In the genomic region with DNA sequence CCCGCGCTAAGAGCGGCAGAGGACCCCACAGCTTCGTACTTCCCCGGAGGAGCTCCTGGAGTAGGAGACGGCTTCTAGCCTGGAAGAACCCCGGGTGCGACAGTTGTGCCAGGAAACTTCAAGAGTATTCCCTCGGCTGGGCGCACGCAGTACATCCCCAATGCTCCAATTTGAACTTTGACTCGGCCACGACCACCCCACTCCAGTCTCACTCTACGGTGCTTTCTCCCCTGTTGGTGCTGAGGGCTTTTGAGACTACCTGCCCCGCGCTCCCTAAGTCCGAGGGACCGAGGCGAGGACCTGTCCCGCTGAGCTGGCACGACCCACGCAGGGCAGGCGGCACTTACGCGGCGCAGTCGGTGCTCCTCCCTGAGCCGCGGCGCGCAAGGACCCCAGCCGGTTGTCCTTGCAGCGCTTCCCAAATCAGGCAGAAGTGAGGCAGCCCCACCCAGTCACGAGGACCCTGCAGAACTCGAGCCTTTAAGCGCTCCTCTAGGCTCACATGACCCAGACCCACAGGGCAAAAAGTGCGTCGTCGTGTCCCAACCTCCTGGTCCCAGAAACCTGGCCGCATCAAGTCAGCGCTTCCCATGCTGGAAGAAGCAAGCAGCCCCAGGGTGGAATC, we compare ENCODE assay signal across 8 cellular contexts. TPM values are rescaled to one million over a fixed set of nuclear protein-coding genes. Genes with fewer than 3 reads are reported as not detected.
DNase-seq lines count a peak whose midpoint lies in the region; ATAC-seq and TF ChIP-seq lines count a peak whose summit lies in the region.

A gene (minus strand): TSS at position 456 of the 625 bp plus-strand sequence. CDS start 25,476 bp downstream, outside the sequence.

- H3K36me3 ChIP-seq in ascending aorta = no peaks in the 10 kb centered on the region
- no peaks in the 10 kb centered on the region for H3K36me3 ChIP-seq in iPS-20b (ENCODE audit: insufficient read depth, low read depth, low read length)

- peak within 1 kb of the TSS; percentile 81 for H3K9ac ChIP-seq in iPS-20b (ENCODE audit: low read depth, low read length)

- H3K4me1 ChIP-seq in ascending aorta = no peaks in the 10 kb centered on the region
- peaks cover 7% of the 10 kb centered on the region; the same call in 1 of the 2 replicates for H3K4me1 ChIP-seq in iPS-20b (ENCODE audit: insufficient read depth, low read length)

- DNase-seq in C1 segment of cervical spinal cord (lab: John Stamatoyannopoulos, UW) (peak in 9 of 14 donors; percentile 15 to 55 (median 25)), NCI-H1105 (lab: John Stamatoyannopoulos, UW) (peak; percentile 77), ascending aorta (ENCODE audit: low spot score in 2 of 2) (peak; percentile 24 to 81), sciatic nerve (ENCODE audit: low spot score) (peak; percentile 73), NCI-H774 (lab: John Stamatoyannopoulos, UW) (no peak)

- peak; percentile 81 for ATAC-seq in sciatic nerve
- no peak for ATAC-seq in GM19395 (IDR thresholded peaks at IDR 0.05; ENCODE audit: unreplicated experiment)
- no peak for ATAC-seq in GM21619 (IDR thresholded peaks at IDR 0.05; ENCODE audit: unreplicated experiment)

- no peak for TF ChIP-seq CTCF in ascending aorta (IDR thresholded peaks at IDR 0.05)

- no peaks in the 10 kb centered on the region for H3K27me3 ChIP-seq in ascending aorta
- peaks cover 23% of the 10 kb centered on the region for H3K27me3 ChIP-seq in iPS-20b (ENCODE audit: insufficient read depth, low read length)

- H3K27ac ChIP-seq in ascending aorta (peak within 1 kb of the TSS in 1 of 2 donors; percentile 26), iPS-20b (ENCODE audit: low read length) (no peak within 1 kb of the TSS)

- intact Hi-C loops in ascending aorta (cut with DNase I) (no loop called here), sciatic nerve (cut with DNase I) (no loop called here)

- peak within 1 kb of the TSS; percentile 36 to 51 for H3K4me3 ChIP-seq in ascending aorta
- H3K4me3 ChIP-seq in iPS-20b (ENCODE audit: low read length) = peak within 1 kb of the TSS; percentile 94

- H3K9me3 ChIP-seq in ascending aorta (no peaks in the 10 kb centered on the region), iPS-20b (ENCODE audit: insufficient read depth, low read depth, low read length) (no peaks in the 10 kb centered on the region)

RNA-seq across cellular contexts. Expression of the gene that starts here (rescaled TPM):
- total RNA-seq in ascending aorta (15.2 TPM), sciatic nerve (21.5 TPM)
